9 cellular contexts compared by ENCODE assay signal in the genomic region with DNA sequence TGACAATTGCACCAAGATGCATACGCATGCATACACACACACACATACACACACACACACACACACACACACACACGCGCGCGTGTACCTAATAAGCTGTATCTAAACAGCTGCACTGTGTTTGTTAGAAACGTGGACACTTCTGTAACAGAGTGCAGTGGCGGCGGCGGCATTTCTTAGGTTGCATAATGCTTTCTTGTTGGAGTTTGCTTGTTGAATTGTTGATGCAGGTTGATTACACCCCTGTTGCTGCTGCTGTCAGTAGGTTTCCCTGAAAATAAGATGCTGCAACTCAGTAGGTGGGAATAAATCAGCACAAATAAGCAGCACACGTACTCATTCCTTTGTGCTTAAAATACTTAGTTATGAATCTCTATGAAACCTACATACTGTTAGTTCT.
"Had no signal": no experiment of that assay in that cellular context is flagged by ENCODE, and none has a peak within 500 bp of the region (broad histone marks: within the 10 kb centered on the region; RNA-seq: fewer than 3 reads in every experiment).

No MANE protein-coding gene starts in this region.

- H3K9me3 ChIP-seq: HAP-1 had no signal

- H2AFZ ChIP-seq: GM23248, GM23338 had no signal

- H3K36me3 ChIP-seq: HAP-1 had no signal

- ATAC-seq: GM23338, HCT116 had no signal

- DNase-seq: GM23248, GOT3, H7, H9, HCEC 1CT, HFFc6 had no signal

- H3K27ac ChIP-seq: GM23248 had no signal

- H3K4me2 ChIP-seq: GM23338 had no signal

- H3K9ac ChIP-seq: GM23248 had no signal

- H3K4me3 ChIP-seq: GM23248, GM23338, HAP-1 had no signal
